ENCODE assay signal across 8 cellular contexts in the genomic region with DNA sequence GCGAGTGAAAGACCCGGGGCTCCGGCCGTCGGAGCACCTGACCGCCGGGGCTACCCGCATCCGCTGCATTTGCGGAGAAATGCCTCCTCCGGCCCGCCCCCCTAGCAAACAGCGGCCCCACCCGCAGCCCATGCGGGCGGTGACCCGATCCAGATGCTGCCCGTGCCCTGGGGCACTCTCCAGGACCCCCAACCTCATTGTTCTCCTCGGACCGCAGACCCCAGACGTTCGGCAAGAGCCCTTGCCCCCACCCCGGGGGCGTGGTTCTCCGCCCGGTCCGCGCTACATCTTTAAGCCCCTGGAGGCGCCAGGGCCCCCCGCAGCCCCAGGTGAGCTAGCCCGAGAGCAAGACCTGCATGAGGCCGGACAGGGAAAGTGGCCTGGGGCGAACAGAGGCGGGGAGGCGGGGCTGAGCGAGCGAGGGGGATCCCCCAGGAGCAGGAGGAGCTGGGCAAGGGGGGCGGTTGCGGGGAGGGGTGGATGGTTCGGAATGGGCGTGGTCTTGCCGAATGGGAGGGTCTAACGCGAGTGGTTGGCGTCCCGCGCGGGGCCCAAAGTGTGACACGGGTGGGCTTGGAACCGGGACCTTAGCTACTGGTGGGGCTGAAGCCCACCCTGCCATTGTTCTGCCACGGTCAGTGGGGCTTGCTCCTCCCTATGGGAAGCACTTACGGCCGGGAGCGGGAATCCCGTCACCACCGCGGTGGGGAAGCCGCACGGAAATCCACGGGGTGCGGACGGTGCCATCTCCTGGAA. TPM values are rescaled to one million over a fixed set of nuclear protein-coding genes. Genes with fewer than 3 reads are reported as not detected.
A peak's percentile ranks its signal among the peaks of the same experiment; 100 is the strongest.
DNase-seq lines count a peak whose midpoint lies in the region; ATAC-seq and TF ChIP-seq lines count a peak whose summit lies in the region.

No MANE protein-coding gene starts in this region.

- intact Hi-C loops in Calu3 (cut with micrococcal nuclease; ENCODE audit: unreplicated experiment): loop anchor here (5.0 kb wide), 2 partner anchors 38 to 83 kb away; no protein-coding TSS in a partner anchor

- H3K27ac Mint-ChIP-seq in Calu3 (ENCODE audit: unreplicated experiment): peak overlapping the region; percentile 83
- H3K27ac Mint-ChIP-seq in endothelial cell (ENCODE audit: unreplicated experiment): no peak overlapping the region

- H3K36me3 Mint-ChIP-seq in Calu3 (ENCODE audit: insufficient read depth, unreplicated experiment): peaks cover 14% of the 10 kb centered on the region
- no peaks in the 10 kb centered on the region for H3K36me3 Mint-ChIP-seq in endothelial cell (ENCODE audit: low read depth, unreplicated experiment)

- H3K9me3 Mint-ChIP-seq in Calu3 (ENCODE audit: low read depth, unreplicated experiment): no peaks in the 10 kb centered on the region
- no peaks in the 10 kb centered on the region for H3K9me3 Mint-ChIP-seq in endothelial cell (ENCODE audit: unreplicated experiment)

- DNase-seq in Calu3 (no peak), endothelial cell (ENCODE audit: low spot score) (no peak), skeletal muscle cell (ENCODE audit: low read depth) (no peak), AG08396 (ENCODE audit: low spot score) (no peak), middle frontal gyrus (ENCODE audit: extremely low spot score, low spot score) (no peak)
- peak; percentile 30 to 33 for DNase-seq in activated CD4-positive, alpha-beta T cell treated with anti-CD3 and anti-CD28 coated beads, Interleukin-2, amount 50 U/mL, for 4 hours

- H3K27me3 Mint-ChIP-seq in Calu3 (ENCODE audit: unreplicated experiment) (peaks cover 11% of the 10 kb centered on the region), endothelial cell (ENCODE audit: unreplicated experiment) (peaks cover 11% of the 10 kb centered on the region)

- ATAC-seq in HG02678 (IDR thresholded peaks at IDR 0.05; ENCODE audit: unreplicated experiment): no peak
- no peak for ATAC-seq in GM21717 (IDR thresholded peaks at IDR 0.05; ENCODE audit: unreplicated experiment)

- peak overlapping the region; percentile 5 for H3K4me3 ChIP-seq in skeletal muscle cell (ENCODE audit: low read depth, low read length)

- peak overlapping the region; percentile 64 for H3K4me3 Mint-ChIP-seq in Calu3 (ENCODE audit: low read depth, unreplicated experiment)
- H3K4me3 Mint-ChIP-seq in endothelial cell (ENCODE audit: unreplicated experiment): peak overlapping the region; percentile 63

- CTCF ChIA-PET in Calu3 (lab: Charles Lee): no interaction called here

- BruUV-seq in Calu3 (replicated peaks; lab: Mats Ljungman, UMichigan): no TSS peak

- H3K4me1 Mint-ChIP-seq in Calu3 (ENCODE audit: low read depth, unreplicated experiment) (peaks cover 46% of the 10 kb centered on the region), endothelial cell (ENCODE audit: unreplicated experiment) (peaks cover 5% of the 10 kb centered on the region)

- TF ChIP-seq CTCF in Calu3 (IDR thresholded peaks at IDR 0.05; ENCODE audit: unreplicated experiment) (no peak), endothelial cell (IDR thresholded peaks at IDR 0.05; ENCODE audit: unreplicated experiment) (no peak)

RNA-seq across cellular contexts. Expression of a gene that starts 6.3 kb away (rescaled TPM):
- 6.4 and 17.6 TPM in 2 replicates for total RNA-seq in Calu3 (2022)
- 1.4 TPM for total RNA-seq in endothelial cell (ENCODE audit: unreplicated experiment)

RNA-seq across cellular contexts. Expression of a gene that starts 12.3 kb away (rescaled TPM):
- not detected in 2 replicates for total RNA-seq in Calu3 (2022)
- not detected for total RNA-seq in endothelial cell (ENCODE audit: unreplicated experiment)

RNA-seq across cellular contexts. Expression of a gene that starts 42.5 kb away (rescaled TPM):
- total RNA-seq in Calu3 (2022): not detected in 2 replicates
- total RNA-seq in endothelial cell (ENCODE audit: unreplicated experiment): 21.8 TPM

RNA-seq across cellular contexts. Expression of a gene that starts 50.4 kb away (rescaled TPM):
- total RNA-seq in Calu3 (2022): not detected in 2 replicates
- total RNA-seq in endothelial cell (ENCODE audit: unreplicated experiment): 107 TPM

RNA-seq across cellular contexts. Expression of a gene that starts 53.8 kb away (rescaled TPM):
- total RNA-seq in Calu3 (2022) (24.0 and 32.0 TPM in 2 replicates), endothelial cell (ENCODE audit: unreplicated experiment) (16.0 TPM)

Comparison
In these comparisons a context has a peak if more than half of its experiments do, and no peak if none do; other contexts are left out.
1. DNase-seq: peak in activated CD4-positive, alpha-beta T cell treated with anti-CD3 and anti-CD28 coated beads, Interleukin-2, amount 50 U/mL, for 4 hours (2 of 2); none in Calu3 (single experiment), endothelial cell (single experiment), skeletal muscle cell (single experiment), AG08396 (single experiment) and middle frontal gyrus (single experiment).
2. RNA of a gene that starts 42.5 kb away (total RNA-seq): 21.8 TPM in endothelial cell (single experiment); not detected in Calu3; every median in the first group is over 10 times any median in the second.